In genomic region chr18:24054130-24054529, GRCh38 we compare ENCODE assay signal across 13 cellular contexts. TPM values are rescaled to one million over a fixed set of nuclear protein-coding genes. Genes with fewer than 3 reads are reported as not detected.
DNase-seq lines count a peak whose midpoint lies in the region; ATAC-seq and TF ChIP-seq lines count a peak whose summit lies in the region.
"Had no signal": no experiment of that assay in that cellular context is flagged by ENCODE, and none has a peak within 500 bp of the region (broad histone marks: within the 10 kb centered on the region; RNA-seq: fewer than 3 reads in every experiment).

No MANE protein-coding gene starts in this region.

- no peaks in the 10 kb centered on the region for H3K9me3 Mint-ChIP-seq in activated naive CD4-positive, alpha-beta T cell treated with anti-CD3 and anti-CD28 coated beads for 36 hours
- H3K9me3 Mint-ChIP-seq in GM23338 = no peaks in the 10 kb centered on the region

- H3K79me2 ChIP-seq in PC-3 (ENCODE audit: low read length) = peaks cover 27% of the 10 kb centered on the region
- H3K79me2 ChIP-seq in GM23338 (replicated peaks; ENCODE audit: insufficient read depth) = peaks cover 100% of the 10 kb centered on the region

- no peak overlapping the region for H2AFZ ChIP-seq in PC-3 (ENCODE audit: low read length)
- no peak overlapping the region for H2AFZ ChIP-seq in GM23338

- POLR2A ChIA-PET in PC-3 (lab: Charles Lee; ENCODE audit: unreplicated experiment) = no interaction called here

- H3K9me3 ChIP-seq in subcutaneous abdominal adipose tissue (ENCODE audit: control insufficient read depth in 5 of 5, low read length in 5 of 5) (no peaks in the 10 kb centered on the region), PC-3 (ENCODE audit: low read length) (no peaks in the 10 kb centered on the region)
- H3K9me3 ChIP-seq: SJSA1 had no signal

- DNase-seq in activated naive CD4-positive, alpha-beta T cell treated with anti-CD3 and anti-CD28 coated beads for 36 hours = no peak
- no peak for DNase-seq in activated naive CD4-positive, alpha-beta T cell (lab: John Stamatoyannopoulos, UW)
- DNase-seq in activated CD4-positive, alpha-beta T cell treated with anti-CD3 and anti-CD28 coated beads, Interleukin-2, amount 50 U/mL, for 4 hours = peak; percentile 7 to 14
- DNase-seq in fibroblast of mammary gland (ENCODE audit: low read depth) (peak; percentile 74), PC-3 (no peak), GM23338 (ENCODE audit: low spot score) (no peak)
- DNase-seq: islet precursor cell had no signal

- H4K20me1 ChIP-seq in PC-3 (ENCODE audit: low read length) (peaks cover 3% of the 10 kb centered on the region; the same call in 1 of the 2 replicates), GM23338 (replicated peaks; ENCODE audit: insufficient read depth) (peaks cover 25% of the 10 kb centered on the region)

- H3K4me1 ChIP-seq in subcutaneous abdominal adipose tissue (ENCODE audit: control insufficient read depth in 5 of 5, insufficient read depth in 5 of 5, low read length in 5 of 5) = peaks cover 0 to 35% (median 20%) of the 10 kb centered on the region in 5 donors
- peaks cover 22% of the 10 kb centered on the region for H3K4me1 ChIP-seq in PC-3 (ENCODE audit: insufficient read depth, low read length)
- H3K4me1 ChIP-seq in GM23338 (ENCODE audit: insufficient read depth) = peaks cover 19% of the 10 kb centered on the region

- no peak for TF ChIP-seq CTCF in fibroblast of mammary gland (conservative IDR thresholded peaks at IDR 0.05; ENCODE audit: control insufficient read depth, insufficient read depth, low read depth, low read length)
- TF ChIP-seq CTCF in PC-3 (conservative IDR thresholded peaks at IDR 0.05; ENCODE audit: low read depth, low read length) = no peak
- TF ChIP-seq CTCF in GM23338 (conservative IDR thresholded peaks at IDR 0.05; ENCODE audit: low read depth in 2 of 2) = no peak

- peaks cover 75% of the 10 kb centered on the region for H3K4me1 Mint-ChIP-seq in activated naive CD4-positive, alpha-beta T cell treated with anti-CD3 and anti-CD28 coated beads for 36 hours (ENCODE audit: low read depth)
- peaks cover 10% of the 10 kb centered on the region for H3K4me1 Mint-ChIP-seq in GM23338

- H3K9ac ChIP-seq in subcutaneous abdominal adipose tissue (ENCODE audit: low read length in 5 of 5) (no peak overlapping the region), PC-3 (ENCODE audit: low read length) (no peak overlapping the region)

- H3K9me2 ChIP-seq in PC-3 (replicated peaks; ENCODE audit: low read length) = no peaks in the 10 kb centered on the region
- no peaks in the 10 kb centered on the region for H3K9me2 ChIP-seq in GM23338 (ENCODE audit: insufficient read depth)

- peak overlapping the region; percentile 28 for H3K4me3 Mint-ChIP-seq in activated naive CD4-positive, alpha-beta T cell treated with anti-CD3 and anti-CD28 coated beads for 36 hours
- no peak overlapping the region for H3K4me3 Mint-ChIP-seq in GM23338
- H3K4me3 Mint-ChIP-seq: stimulated activated memory B cell treated with anti-CD40 and anti-IgM and Interleukin-4, amounts not matched to agents 10 μg/mL and 1 μg/mL and 100 μg/mL, for 72 hours had no signal

- H3K4me3 ChIP-seq in fibroblast of mammary gland (ENCODE audit: control insufficient read depth, low read depth, low read length) = no peak overlapping the region
- H3K4me3 ChIP-seq in subcutaneous abdominal adipose tissue (ENCODE audit: low read depth in 1 of 5, low read length in 5 of 5) = no peak overlapping the region
- H3K4me3 ChIP-seq in PC-3 (ENCODE audit: low read length) = no peak overlapping the region
- H3K4me3 ChIP-seq in GM23338 = no peak overlapping the region
- H3K4me3 ChIP-seq: dorsolateral prefrontal cortex, SJSA1 had no signal

- peak overlapping the region; percentile 54 for H3K27ac ChIP-seq in subcutaneous abdominal adipose tissue (ENCODE audit: low read depth, low read length)
- no peak overlapping the region for H3K27ac ChIP-seq in PC-3 (ENCODE audit: low read length)
- H3K27ac ChIP-seq in GM23338 (ENCODE audit: low read depth) = no peak overlapping the region
- H3K27ac ChIP-seq: dorsolateral prefrontal cortex, SJSA1 had no signal

- ATAC-seq in PC-3 = no peak
- no peak for ATAC-seq in HG03571 (IDR thresholded peaks at IDR 0.05; ENCODE audit: unreplicated experiment)
- no peak for ATAC-seq in GM23338
- ATAC-seq: stimulated activated memory B cell treated with anti-CD40 and anti-IgM and Interleukin-4, amounts not matched to agents 10 μg/mL and 1 μg/mL and 100 μg/mL, for 72 hours had no signal

- H3K4me2 ChIP-seq in PC-3 (ENCODE audit: low read length) = no peak overlapping the region
- no peak overlapping the region for H3K4me2 ChIP-seq in GM23338

- H3K27me3 ChIP-seq in subcutaneous abdominal adipose tissue (ENCODE audit: control insufficient read depth in 5 of 5, insufficient read depth in 4 of 5, low read length in 5 of 5) = no peaks in the 10 kb centered on the region
- no peaks in the 10 kb centered on the region for H3K27me3 ChIP-seq in PC-3 (ENCODE audit: low read length)
- H3K27me3 ChIP-seq in GM23338 (ENCODE audit: insufficient read depth) = no peaks in the 10 kb centered on the region
- H3K27me3 ChIP-seq: dorsolateral prefrontal cortex, SJSA1 had no signal

- peak overlapping the region; percentile 76 for H3K27ac Mint-ChIP-seq in activated naive CD4-positive, alpha-beta T cell treated with anti-CD3 and anti-CD28 coated beads for 36 hours
- no peak overlapping the region for H3K27ac Mint-ChIP-seq in GM23338
- H3K27ac Mint-ChIP-seq: progenitor cell of endocrine pancreas had no signal

- H3F3A ChIP-seq in PC-3 (ENCODE audit: low read length, unreplicated experiment) = no peaks in the 10 kb centered on the region
- no peaks in the 10 kb centered on the region for H3F3A ChIP-seq in GM23338 (replicated peaks; ENCODE audit: low read depth)

- CTCF ChIA-PET in activated naive CD4-positive, alpha-beta T cell treated with anti-CD3 and anti-CD28 coated beads for 36 hours (lab: Charles Lee) = no interaction called here
- CTCF ChIA-PET in PC-3 (lab: Charles Lee) = no interaction called here

- H3K27me3 Mint-ChIP-seq in activated naive CD4-positive, alpha-beta T cell treated with anti-CD3 and anti-CD28 coated beads for 36 hours (ENCODE audit: low read depth) = no peaks in the 10 kb centered on the region
- peaks cover 4% of the 10 kb centered on the region for H3K27me3 Mint-ChIP-seq in GM23338 (ENCODE audit: insufficient read depth, low read depth, poor library complexity)
- H3K27me3 Mint-ChIP-seq: progenitor cell of endocrine pancreas; stimulated activated memory B cell treated with anti-CD40 and anti-IgM and Interleukin-4, amounts not matched to agents 10 μg/mL and 1 μg/mL and 100 μg/mL, for 72 hours had no signal

- intact Hi-C loops in activated naive CD4-positive, alpha-beta T cell treated with anti-CD3 and anti-CD28 coated beads for 36 hours (cut with micrococcal nuclease) = loop anchor here (2.0 to 5.0 kb wide), 2 partner anchors 65 to 227 kb away; no protein-coding TSS in a partner anchor
- intact Hi-C loops in PC-3 (cut with micrococcal nuclease) = loop anchor here (5.0 kb wide), 1 partner anchor 63 kb away; no protein-coding TSS in a partner anchor

- BruUV-seq in PC-3 (replicated peaks; lab: Mats Ljungman, UMichigan) = no TSS peak

- no peaks in the 10 kb centered on the region for H3K36me3 ChIP-seq in subcutaneous abdominal adipose tissue (ENCODE audit: control insufficient read depth in 5 of 5, insufficient read depth in 5 of 5, low read length in 5 of 5)
- no peaks in the 10 kb centered on the region for H3K36me3 ChIP-seq in PC-3 (ENCODE audit: low read depth, low read length)
- H3K36me3 ChIP-seq in GM23338 (ENCODE audit: insufficient read depth) = no peaks in the 10 kb centered on the region
- H3K36me3 ChIP-seq: SJSA1 had no signal

- no peaks in the 10 kb centered on the region for H3K36me3 Mint-ChIP-seq in activated naive CD4-positive, alpha-beta T cell treated with anti-CD3 and anti-CD28 coated beads for 36 hours (ENCODE audit: low read depth)
- H3K36me3 Mint-ChIP-seq in GM23338 (ENCODE audit: low read depth) = 0 out of 3 replicates have a peak, but pooled peaks cover 3% of the 10 kb centered on the region

RNA-seq across cellular contexts. Expression of gene TTC39C, which starts 39.6 kb away (rescaled TPM):
- 10 to 100 TPM; 39.9 to 44.2 TPM for total RNA-seq in activated naive CD4-positive, alpha-beta T cell treated with anti-CD3 and anti-CD28 coated beads for 36 hours
- total RNA-seq in PC-3 (2014; rRNA removed) = 24.7 and 26.3 TPM in 2 replicates
- total RNA-seq in GM23338 (2014; rRNA removed; shearing (Covaris generic)) = 108 and 136 TPM in 2 replicates
- polyA plus RNA-seq in GM23338 (2016; fragmentation: Nextera tagmentation; extraction: Ambion mirVana) = 69.2 and 69.4 TPM in 2 replicates

Comparison
In these comparisons a context has a peak if more than half of its experiments do, and no peak if none do; other contexts are left out.
1. DNase-seq: peak in activated CD4-positive, alpha-beta T cell treated with anti-CD3 and anti-CD28 coated beads, Interleukin-2, amount 50 U/mL, for 4 hours (2 of 2) and fibroblast of mammary gland (single experiment); none in activated naive CD4-positive, alpha-beta T cell treated with anti-CD3 and anti-CD28 coated beads for 36 hours (single experiment), activated naive CD4-positive, alpha-beta T cell (0 of 4), PC-3 (single experiment) and GM23338 (single experiment).